Comparison of ENCODE assay signal across 8 cellular contexts in the genomic region with DNA sequence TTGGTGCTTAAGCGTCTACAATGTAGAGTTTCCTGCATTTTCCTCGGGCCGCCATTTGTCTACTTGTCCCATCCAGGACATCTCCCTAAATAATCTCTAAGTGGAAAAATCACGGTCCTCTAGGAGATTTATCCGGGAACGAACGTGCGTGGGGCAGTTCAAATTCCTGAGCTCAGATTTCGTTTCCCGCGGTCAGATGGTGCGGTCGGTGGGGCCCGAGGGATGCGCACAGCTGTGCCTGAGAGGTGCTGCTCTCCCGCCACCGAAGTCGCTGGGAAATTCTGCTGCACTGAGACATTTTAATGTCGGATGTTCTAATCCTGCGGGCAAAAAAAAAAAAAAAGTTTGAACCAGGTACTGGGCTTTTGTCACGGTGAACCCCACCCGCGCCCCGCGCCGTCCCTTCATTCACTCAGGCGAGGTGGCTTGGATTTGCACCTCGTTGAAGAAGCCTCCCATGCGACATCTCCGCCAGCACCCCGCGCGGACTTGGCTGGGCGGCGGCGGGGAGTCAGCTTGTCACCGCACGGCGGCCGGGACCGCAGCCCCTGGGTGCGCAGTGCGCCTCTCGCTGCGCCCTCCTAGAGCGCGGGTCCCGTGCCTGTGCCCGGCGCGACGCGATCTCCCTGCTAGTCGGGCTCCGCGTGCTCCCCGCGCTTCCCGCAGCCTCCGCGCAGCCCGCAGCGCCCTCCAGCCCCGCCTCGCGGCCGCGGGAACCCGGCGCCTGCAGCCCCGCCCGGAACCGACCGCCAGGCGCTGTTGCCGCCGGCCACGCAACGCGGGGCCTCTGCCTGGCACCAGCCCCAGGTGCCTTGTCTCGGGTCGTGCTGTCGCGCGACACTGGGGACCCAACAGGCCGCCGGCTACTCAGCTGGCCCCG.
A peak's percentile ranks its signal among the peaks of the same experiment; 100 is the strongest.
DNase-seq lines count a peak whose midpoint lies in the region; FAIRE-seq and TF ChIP-seq lines count a peak whose summit lies in the region.

No MANE protein-coding gene starts in this region.

- FAIRE-seq in GM19239 (lab: Jason Lieb, UNC) = no peak

- peaks cover 0 to 15% (median 10%) of the 10 kb centered on the region in 4 donors for H3K4me1 ChIP-seq in tibial artery

- no peaks in the 10 kb centered on the region for H3K9me3 ChIP-seq in tibial artery

- H3K27me3 ChIP-seq in tibial artery = peaks cover 3 to 14% of the 10 kb centered on the region in 2 donors

- DNase-seq in activated gamma-delta T cell treated with Interleukin-2 at 50 U/mL for 16 hours (peak; percentile 3), activated gamma-delta T cell (lab: John Stamatoyannopoulos, UW) (no peak), OCI-M1 (lab: John Stamatoyannopoulos, UW) (peak; percentile 75), endothelial cell (ENCODE audit: low spot score) (peak; percentile 69), midbrain (lab: John Stamatoyannopoulos, UW) (peak; percentile 48), tibial artery (no peak), GM19238 (ENCODE audit: insufficient read length, low spot score) (no peak), GM19239 (ENCODE audit: insufficient read length, low spot score) (no peak)

- H3K27me3 Mint-ChIP-seq in endothelial cell (ENCODE audit: unreplicated experiment) = peaks cover 3% of the 10 kb centered on the region

- H3K4me3 Mint-ChIP-seq in endothelial cell (ENCODE audit: unreplicated experiment) = peak overlapping the region; percentile 91

- intact Hi-C loops in tibial artery (cut with DNase I; ENCODE audit: low total_unique reads) = loop anchor here (10.0 kb wide), 2 partner anchors 365 to 545 kb away; no protein-coding TSS in a partner anchor

- no peaks in the 10 kb centered on the region for H3K36me3 Mint-ChIP-seq in endothelial cell (ENCODE audit: low read depth, unreplicated experiment)

- H3K4me1 Mint-ChIP-seq in endothelial cell (ENCODE audit: unreplicated experiment) = peaks cover 24% of the 10 kb centered on the region

- no peaks in the 10 kb centered on the region for H3K36me3 ChIP-seq in tibial artery

- no peaks in the 10 kb centered on the region for H3K9me3 Mint-ChIP-seq in endothelial cell (ENCODE audit: unreplicated experiment)

- H3K27ac ChIP-seq in tibial artery = no peak overlapping the region

- H3K4me3 ChIP-seq in tibial artery = peak overlapping the region; percentile 48 to 61

- peak overlapping the region; percentile 38 for H3K27ac Mint-ChIP-seq in endothelial cell (ENCODE audit: unreplicated experiment)

- no peak for TF ChIP-seq CTCF in endothelial cell (IDR thresholded peaks at IDR 0.05; ENCODE audit: unreplicated experiment)
- peak in 1 of 2 experiments; percentile 27 for TF ChIP-seq CTCF in tibial artery (IDR thresholded peaks at IDR 0.05)

Comparison
In these comparisons a context has a peak if more than half of its experiments do, and no peak if none do; other contexts are left out.
1. DNase-seq: peak in activated gamma-delta T cell treated with Interleukin-2 at 50 U/mL for 16 hours (single experiment), OCI-M1 (single experiment), endothelial cell (single experiment) and midbrain (single experiment); none in activated gamma-delta T cell (single experiment), tibial artery (0 of 2), GM19238 (single experiment) and GM19239 (single experiment).